20 cellular contexts compared by ENCODE assay signal in genomic region chr14:68986225-68986624, GRCh38. TPM values are rescaled to one million over a fixed set of nuclear protein-coding genes. Genes with fewer than 3 reads are reported as not detected.
DNase-seq lines count a peak whose midpoint lies in the region; ATAC-seq, FAIRE-seq and TF ChIP-seq lines count a peak whose summit lies in the region.
"Had no signal": no experiment of that assay in that cellular context is flagged by ENCODE, and none has a peak within 500 bp of the region (broad histone marks: within the 10 kb centered on the region; RNA-seq: fewer than 3 reads in every experiment).

No MANE protein-coding gene starts in this region.

- FAIRE-seq in K562 (lab: Jason Lieb, UNC): peak; percentile 35
- FAIRE-seq: A549, GM12878, H54 had no signal

- peak overlapping the region in 2 of 3 donors; percentile 55 to 74 for H3K27ac Mint-ChIP-seq in CD4-positive, CD25-positive, alpha-beta regulatory T cell
- H3K27ac Mint-ChIP-seq in T-cell: peak overlapping the region; percentile 30 to 50
- H3K27ac Mint-ChIP-seq: GM23338 had no signal

- BruUV-seq in K562 (replicated peaks; lab: Mats Ljungman, UMichigan): no TSS peak

- H3K9me3 Mint-ChIP-seq in CD4-positive, CD25-positive, alpha-beta regulatory T cell: no peaks in the 10 kb centered on the region
- no peaks in the 10 kb centered on the region for H3K9me3 Mint-ChIP-seq in T-cell
- H3K9me3 Mint-ChIP-seq: GM23338 had no signal

- no peaks in the 10 kb centered on the region for H3K9me3 ChIP-seq in CD4-positive, CD25-positive, alpha-beta regulatory T cell (ENCODE audit: control insufficient read depth in 2 of 2, low read length in 2 of 2)
- H3K9me3 ChIP-seq in K562 (replicated peaks; ENCODE audit: control insufficient read depth, insufficient read depth, low read depth, low read length) (no peaks in the 10 kb centered on the region), ascending aorta (no peaks in the 10 kb centered on the region)
- H3K9me3 ChIP-seq: A549 had no signal

- no peaks in the 10 kb centered on the region for H3K79me2 ChIP-seq in K562 (ENCODE audit: control insufficient read depth, insufficient read depth, low read length)

- no peak for TF ChIP-seq EP300 in K562 (IDR thresholded peaks at IDR 0.05; ENCODE audit: low read length)

- TF ChIP-seq RAD21 in K562 (CRISPR knock-in tag; conservative IDR thresholded peaks at IDR 0.05 in 1 of 2, IDR thresholded peaks at IDR 0.05 in 1 of 2): no peak

- TF ChIP-seq CTCF in K562 (IDR thresholded peaks at IDR 0.05 in 2 of 3, conservative IDR thresholded peaks at IDR 0.05 in 1 of 3; ENCODE audit: insufficient read depth in 2 of 3, low read depth in 1 of 3, low read length in 3 of 3) (no peak), ascending aorta (IDR thresholded peaks at IDR 0.05) (no peak)

- in situ Hi-C loops in K562 (cut with MboI): no loop called here

- peaks cover 0 to 31% (median 3%) of the 10 kb centered on the region in 4 donors for H3K4me1 Mint-ChIP-seq in CD4-positive, CD25-positive, alpha-beta regulatory T cell
- peaks cover 19 to 41% (median 19%) of the 10 kb centered on the region in 3 donors for H3K4me1 Mint-ChIP-seq in T-cell

- H3K9me1 ChIP-seq in K562 (ENCODE audit: control insufficient read depth, insufficient read depth, low read length): no peaks in the 10 kb centered on the region

- intact Hi-C loops in K562 (cut with micrococcal nuclease) (no loop called here), ascending aorta (cut with DNase I) (no loop called here)

- WGBS in K562 (ENCODE audit: insufficient coverage, low coverage, missing lambda C conversion rate): 7% methylated on average over 2 of the region's 2 CpGs

- H3K27me3 Mint-ChIP-seq in CD4-positive, CD25-positive, alpha-beta regulatory T cell: peaks cover 15% of the 10 kb centered on the region
- no peaks in the 10 kb centered on the region for H3K27me3 Mint-ChIP-seq in T-cell
- H3K27me3 Mint-ChIP-seq: CD4-positive, alpha-beta memory T cell had no signal

- DNase-seq in NCI-H2227 (lab: John Stamatoyannopoulos, UW; ENCODE audit: unreplicated experiment): peak; percentile 15
- no peak for DNase-seq in NCI-H2227 treated with DMSO at 0.1 percent for 48 hours (lab: John Stamatoyannopoulos, UW)
- no peak for DNase-seq in CD4-positive, CD25-positive, alpha-beta regulatory T cell
- no peak for DNase-seq in T-cell
- no peak for DNase-seq in K562 (ENCODE audit: extremely low read depth in 1 of 4, low spot score in 3 of 4)
- DNase-seq in NCI-H524 (lab: John Stamatoyannopoulos, UW): no peak
- DNase-seq in ascending aorta (ENCODE audit: low spot score in 2 of 2): no peak
- DNase-seq in NCI-H128 (lab: John Stamatoyannopoulos, UW; ENCODE audit: unreplicated experiment): no peak
- DNase-seq: AML-193; Calu3; CD4-positive, alpha-beta memory T cell; DMS 273 treated with DMSO at 0.1 percent for 48 hours; DMS53; DND-41 had no signal

- H3K9ac ChIP-seq in K562 (ENCODE audit: insufficient read depth in 1 of 2, low read depth in 2 of 2, low read length in 2 of 2): no peak overlapping the region

- H3K4me2 ChIP-seq in K562 (ENCODE audit: insufficient read depth, low read length): no peak overlapping the region
- H3K4me2 ChIP-seq: A549, GM23338 had no signal

- no peak overlapping the region for H3K4me3 Mint-ChIP-seq in CD4-positive, CD25-positive, alpha-beta regulatory T cell
- no peak overlapping the region for H3K4me3 Mint-ChIP-seq in T-cell
- H3K4me3 Mint-ChIP-seq: CD4-positive, alpha-beta memory T cell; GM23338 had no signal

- no peak for TF ChIP-seq POLR2A in K562 (conservative IDR thresholded peaks at IDR 0.05)

- no peaks in the 10 kb centered on the region for H3K36me3 ChIP-seq in CD4-positive, CD25-positive, alpha-beta regulatory T cell (ENCODE audit: control insufficient read depth, insufficient read depth, low read length)
- H3K36me3 ChIP-seq in K562 (ENCODE audit: control insufficient read depth, insufficient read depth, low read length) (no peaks in the 10 kb centered on the region), ascending aorta (no peaks in the 10 kb centered on the region)

- no peak for ATAC-seq in CD4-positive, CD25-positive, alpha-beta regulatory T cell (ENCODE audit: low read depth in 2 of 2)
- ATAC-seq in T-cell (replicated peaks in 1 of 4) (no peak), K562 (no peak)
- ATAC-seq: A549, GM23338 had no signal

- H3K36me3 Mint-ChIP-seq in CD4-positive, CD25-positive, alpha-beta regulatory T cell: no peaks in the 10 kb centered on the region
- H3K36me3 Mint-ChIP-seq in T-cell: no peaks in the 10 kb centered on the region
- H3K36me3 Mint-ChIP-seq: CD4-positive, alpha-beta memory T cell had no signal

- H4K20me1 ChIP-seq in K562 (replicated peaks; ENCODE audit: control insufficient read depth, insufficient read depth, low read length): no peaks in the 10 kb centered on the region

- H2AFZ ChIP-seq in K562 (ENCODE audit: low read depth, low read length): no peak overlapping the region
- H2AFZ ChIP-seq: GM23338 had no signal

- H3K27me3 ChIP-seq in CD4-positive, CD25-positive, alpha-beta regulatory T cell (ENCODE audit: control insufficient read depth, insufficient read depth, low read length): no peaks in the 10 kb centered on the region
- no peaks in the 10 kb centered on the region for H3K27me3 ChIP-seq in K562 (ENCODE audit: control insufficient read depth in 2 of 2, insufficient read depth in 2 of 2, low read length in 2 of 2)
- H3K27me3 ChIP-seq in ascending aorta: no peaks in the 10 kb centered on the region

- no peaks in the 10 kb centered on the region for H3K4me1 ChIP-seq in CD4-positive, CD25-positive, alpha-beta regulatory T cell (ENCODE audit: control insufficient read depth, insufficient read depth, low read length, poor library complexity, severe bottlenecking)
- H3K4me1 ChIP-seq in K562 (replicated peaks in 1 of 2; ENCODE audit: control insufficient read depth in 2 of 2, insufficient read depth in 2 of 2, low read length in 2 of 2): peaks cover 0 to 9% of the 10 kb centered on the region in 2 experiments; a peak in 2 of 5 replicates
- H3K4me1 ChIP-seq in ascending aorta: peaks cover 7 to 16% of the 10 kb centered on the region in 2 donors

- H3K27ac ChIP-seq in CD4-positive, CD25-positive, alpha-beta regulatory T cell (ENCODE audit: insufficient read depth, low read length, poor library complexity, severe bottlenecking): no peak overlapping the region
- H3K27ac ChIP-seq in K562 (ENCODE audit: extremely low read depth, low read depth, low read length): no peak overlapping the region
- no peak overlapping the region for H3K27ac ChIP-seq in ascending aorta
- H3K27ac ChIP-seq: 22Rv1, C4-2B had no signal

- POLR2A ChIA-PET in T-cell (lab: Charles Lee): interaction anchor here (0.5 to 0.7 kb wide), 3 partner anchors 27 to 154 kb away, joined by 5 to 9 read pairs (median 7); no protein-coding TSS in a partner anchor
- POLR2A ChIA-PET in K562 (lab: Yijun Ruan, JAX): interaction anchor here (0.9 kb wide), 1 partner anchor 9 kb away, joined by 3 read pairs; no protein-coding TSS in a partner anchor

- no peak overlapping the region for H3K4me3 ChIP-seq in CD4-positive, CD25-positive, alpha-beta regulatory T cell (ENCODE audit: low read depth, low read length)
- H3K4me3 ChIP-seq in K562 (no peak overlapping the region), ascending aorta (no peak overlapping the region)
- H3K4me3 ChIP-seq: A549, GM12878, GM23338 had no signal

- CTCF ChIA-PET in T-cell (lab: Charles Lee): interaction anchor here (0.6 to 1.3 kb wide), 4 partner anchors 29 to 104 kb away, joined by 3 read pairs; no protein-coding TSS in a partner anchor
- CTCF ChIA-PET in K562 (lab: Yijun Ruan, JAX; ENCODE audit: low intra/inter-chr PET ratio): no interaction called here

TF ChIP-seq in K562, 482 proteins besides CTCF, POLR2A, EP300 and RAD21:
- no peak for TF ChIP-seq HLTF (IDR thresholded peaks at IDR 0.05)
- no peak for TF ChIP-seq ZNF253 (CRISPR knock-in tag; conservative IDR thresholded peaks at IDR 0.05)
- TF ChIP-seq TCF15 (CRISPR knock-in tag; IDR thresholded peaks at IDR 0.05): no peak
- peak in 1 of 2 experiments; percentile 67; a peak in 2 of 4 replicates for TF ChIP-seq HDAC1 (IDR thresholded peaks at IDR 0.05)
- TF ChIP-seq GATAD2B (IDR thresholded peaks at IDR 0.05; ENCODE audit: borderline replicate concordance): no peak
- TF ChIP-seq SETDB1 (IDR thresholded peaks at IDR 0.05; ENCODE audit: low read length): no peak
- TF ChIP-seq HDAC2 (IDR thresholded peaks at IDR 0.05): peak; percentile 64; the same call in 1 of the 2 replicates
- TF ChIP-seq NFYB (IDR thresholded peaks at IDR 0.05; ENCODE audit: extremely low read depth, insufficient read length): no peak
- TF ChIP-seq KDM1A (IDR thresholded peaks at IDR 0.05): peak; percentile 94 to 95
- no peak for TF ChIP-seq CHD2 (IDR thresholded peaks at IDR 0.05; ENCODE audit: low read depth, low read length)
- TF ChIP-seq EWSR1 (IDR thresholded peaks at IDR 0.05; ENCODE audit: borderline replicate concordance, low read depth, partially characterized antibody): no peak

RNA-seq across cellular contexts. Expression of gene ACTN1, which starts 7.1 kb away (rescaled TPM):
- total RNA-seq in CD4-positive, CD25-positive, alpha-beta regulatory T cell: 47.5 TPM
- polyA plus RNA-seq in CD4-positive, CD25-positive, alpha-beta regulatory T cell: 10 to 100 TPM; 28.3 to 78.8 (median 51.8) TPM
- 100 to 1,000 TPM in 4 of 5 donors, 10 to 100 TPM in 1; 84.8 to 219 (median 122) TPM for total RNA-seq in T-cell
- 54.6 and 92.3 TPM in 2 replicates for total RNA-seq in K562 (2011; cell fraction: chromatin; rRNA removed; ENCODE audit: low replicate concordance)
- 49.7 and 53.4 TPM in 2 replicates for total RNA-seq in K562 (2011; cell fraction: nucleolus; rRNA removed)
- total RNA-seq in K562 (2011; cell fraction: nucleoplasm; rRNA removed): 46.1 and 65.6 TPM in 2 replicates
- total RNA-seq in K562 (2014; rRNA removed): 42.5 and 47.3 TPM in 2 replicates
- total RNA-seq in K562 (2014; rRNA removed; fragmentation: Illumina TruSeq; extraction: Trizol): 15.9 and 16.8 TPM in 2 replicates
- total RNA-seq in K562 (2015; rRNA removed; fragmentation: Illumina TruSeq; extraction: Trizol): 26.1 and 26.8 TPM in 2 replicates
- total RNA-seq in K562 (2021): 62.3 and 67.7 TPM in 2 replicates
- 37.3 and 44.7 TPM in 2 replicates for polyA plus RNA-seq in K562 (2011; rRNA removed)
- polyA plus RNA-seq in K562 (2011; cell fraction: cytosol; rRNA removed): 33.0 and 71.5 TPM in 2 replicates
- polyA plus RNA-seq in K562 (2011; cell fraction: nucleus; rRNA removed): 38.8 and 47.1 TPM in 2 replicates
- polyA plus RNA-seq in K562 (2012): 63.9 and 83.3 TPM in 2 replicates
- polyA plus RNA-seq in K562 (2014; fragmentation: Illumina TruSeq; extraction: Trizol): 56.9 and 59.2 TPM in 2 replicates
- 1 to 10 TPM; 2.2 to 5.6 TPM for polyA plus RNA-seq in K562 (2014; fragmentation: Nextera tagmentation; extraction: Ambion mirVana)
- polyA plus RNA-seq in K562 (2014; rRNA removed): 30.8 and 34.5 TPM in 2 replicates
- polyA minus RNA-seq in K562 (2011; rRNA and poly(A)+ RNA removed): 50.7 and 52.2 TPM in 2 replicates
- 66.1 and 73.5 TPM in 2 replicates for polyA minus RNA-seq in K562 (2011; cell fraction: cytosol; rRNA and poly(A)+ RNA removed)
- polyA minus RNA-seq in K562 (2011; cell fraction: nucleus; rRNA and poly(A)+ RNA removed): 25.3 and 32.7 TPM in 2 replicates
- total RNA-seq in ascending aorta: 814 TPM
